8 cellular contexts compared by ENCODE assay signal in the genomic region with DNA sequence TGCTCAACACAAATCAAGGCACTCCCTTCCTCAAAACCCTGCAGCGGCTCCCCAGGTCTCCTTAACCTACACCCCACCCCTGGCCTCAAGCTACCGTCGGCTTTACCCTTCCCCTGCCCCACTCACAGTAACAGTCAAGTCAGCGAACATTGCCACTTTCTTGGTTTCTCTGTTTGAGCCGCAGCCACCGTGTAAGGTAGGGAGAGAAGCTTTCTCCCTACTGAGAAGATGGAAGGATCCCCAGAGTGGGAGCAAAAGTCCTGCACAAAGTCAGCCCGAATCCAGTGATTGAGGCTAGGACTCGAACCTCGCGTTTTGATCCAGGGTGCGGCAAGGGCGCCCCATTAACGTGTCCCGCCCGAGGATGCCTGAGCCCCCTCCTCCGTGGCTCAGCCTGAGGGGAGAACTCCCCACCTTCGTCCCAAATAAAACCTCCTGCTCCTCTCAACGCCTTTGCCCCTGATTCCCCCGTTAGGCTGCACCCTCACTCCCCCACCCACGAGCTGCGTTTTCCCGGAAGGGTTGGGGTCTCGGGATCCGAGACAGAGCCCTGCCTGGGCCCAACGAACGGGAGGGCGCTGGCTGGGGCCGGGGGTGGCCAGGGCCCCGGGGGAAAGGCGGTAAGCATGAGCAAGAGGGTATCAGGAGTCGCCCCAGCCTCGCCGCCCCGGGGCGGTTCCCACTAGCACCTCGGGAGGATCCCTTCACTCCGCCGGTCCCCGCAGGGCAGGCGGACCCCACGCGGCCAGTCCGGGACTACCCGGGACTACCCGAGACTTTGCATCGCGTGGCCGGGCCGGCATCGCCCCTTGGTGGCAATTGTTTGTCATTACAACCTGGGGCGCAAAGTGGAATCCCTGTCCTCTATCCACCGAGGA.
DNase-seq lines count a peak whose midpoint lies in the region; ATAC-seq and TF ChIP-seq lines count a peak whose summit lies in the region.

No MANE protein-coding gene starts in this region.

- H3K4me3 ChIP-seq in astrocyte of the spinal cord (ENCODE audit: low read depth, low read length), result peak overlapping the region; percentile 40
- H3K4me3 ChIP-seq in iPS DF 6.9 (ENCODE audit: low read length), result peak overlapping the region; percentile 58; the same call in 1 of the 2 replicates
- H3K4me3 ChIP-seq in skeletal muscle cell (ENCODE audit: low read depth, low read length), result peak overlapping the region; percentile 50

- no peaks in the 10 kb centered on the region for H3K36me3 ChIP-seq in iPS DF 6.9 (ENCODE audit: control insufficient read depth, insufficient read depth, low read length)

- peak; percentile 87 for TF ChIP-seq CTCF in astrocyte of the spinal cord (IDR thresholded peaks at IDR 0.05; ENCODE audit: low read depth, low read length)

- no peaks in the 10 kb centered on the region for H3K4me1 ChIP-seq in iPS DF 6.9 (ENCODE audit: control insufficient read depth, insufficient read depth, low read length)

- H3K9me3 ChIP-seq in iPS DF 6.9 (ENCODE audit: control insufficient read depth, insufficient read depth, low read length), result no peaks in the 10 kb centered on the region

- TF ChIP-seq EP300 in Ishikawa (IDR thresholded peaks at IDR 0.05; ENCODE audit: borderline replicate concordance), result no peak

- H3K27ac ChIP-seq in iPS DF 6.9 (ENCODE audit: low read length), result no peak overlapping the region

- in situ Hi-C loops in astrocyte of the spinal cord (cut with HindIII; ENCODE audit: low sequenced_read_pairs), result no loop called here

- ATAC-seq in HG02885 (IDR thresholded peaks at IDR 0.05; ENCODE audit: poor library complexity, unreplicated experiment) (no peak), HG03521 (IDR thresholded peaks at IDR 0.05; ENCODE audit: unreplicated experiment) (no peak)

- no CpG with 5 or more reads among the region's 52 CpGs for WGBS in iPS DF 6.9 (ENCODE audit: insufficient coverage, insufficient read length)

- peak; percentile 97 for TF ChIP-seq RAD21 in Ishikawa (IDR thresholded peaks at IDR 0.05; ENCODE audit: low read depth)

- peaks cover 2% of the 10 kb centered on the region; the same call in 1 of the 2 replicates for H3K27me3 ChIP-seq in iPS DF 6.9 (ENCODE audit: control insufficient read depth, insufficient read depth, low read length)

- DNase-seq in DMS79 (lab: John Stamatoyannopoulos, UW) (peak; percentile 16), T-helper 22 cell (ENCODE audit: low read depth) (peak; percentile 33), astrocyte of the spinal cord (ENCODE audit: low read depth, low spot score) (peak; percentile 58), iPS DF 6.9 (ENCODE audit: low read depth, low spot score) (no peak), skeletal muscle cell (ENCODE audit: low read depth) (no peak)

TF ChIP-seq in Ishikawa, 13 proteins besides CTCF, POLR2A, EP300 and RAD21:
- TF ChIP-seq, protein P1, sequence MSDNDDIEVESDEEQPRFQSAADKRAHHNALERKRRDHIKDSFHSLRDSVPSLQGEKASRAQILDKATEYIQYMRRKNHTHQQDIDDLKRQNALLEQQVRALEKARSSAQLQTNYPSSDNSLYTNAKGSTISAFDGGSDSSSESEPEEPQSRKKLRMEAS (IDR thresholded peaks at IDR 0.05), result peak; percentile 49; the same call in 1 of the 2 replicates
- TF ChIP-seq ZBTB7A (IDR thresholded peaks at IDR 0.05; ENCODE audit: low read depth) (0 out of 2 replicates have a peak, but pooled peaks have one; percentile 28), EGR1 (IDR thresholded peaks at IDR 0.05) (no peak)

Comparison
In these comparisons a context has a peak if more than half of its experiments do, and no peak if none do; other contexts are left out.
1. DNase-seq: peak in DMS79 (single experiment), T-helper 22 cell (single experiment) and astrocyte of the spinal cord (single experiment); none in iPS DF 6.9 (single experiment) and skeletal muscle cell (single experiment).
2. Peak in every context shown above with its lines, with median percentiles within 50 percentile points of each other: H3K4me3 ChIP-seq.